1 cellular context compared by ENCODE assay signal in the genomic region with DNA sequence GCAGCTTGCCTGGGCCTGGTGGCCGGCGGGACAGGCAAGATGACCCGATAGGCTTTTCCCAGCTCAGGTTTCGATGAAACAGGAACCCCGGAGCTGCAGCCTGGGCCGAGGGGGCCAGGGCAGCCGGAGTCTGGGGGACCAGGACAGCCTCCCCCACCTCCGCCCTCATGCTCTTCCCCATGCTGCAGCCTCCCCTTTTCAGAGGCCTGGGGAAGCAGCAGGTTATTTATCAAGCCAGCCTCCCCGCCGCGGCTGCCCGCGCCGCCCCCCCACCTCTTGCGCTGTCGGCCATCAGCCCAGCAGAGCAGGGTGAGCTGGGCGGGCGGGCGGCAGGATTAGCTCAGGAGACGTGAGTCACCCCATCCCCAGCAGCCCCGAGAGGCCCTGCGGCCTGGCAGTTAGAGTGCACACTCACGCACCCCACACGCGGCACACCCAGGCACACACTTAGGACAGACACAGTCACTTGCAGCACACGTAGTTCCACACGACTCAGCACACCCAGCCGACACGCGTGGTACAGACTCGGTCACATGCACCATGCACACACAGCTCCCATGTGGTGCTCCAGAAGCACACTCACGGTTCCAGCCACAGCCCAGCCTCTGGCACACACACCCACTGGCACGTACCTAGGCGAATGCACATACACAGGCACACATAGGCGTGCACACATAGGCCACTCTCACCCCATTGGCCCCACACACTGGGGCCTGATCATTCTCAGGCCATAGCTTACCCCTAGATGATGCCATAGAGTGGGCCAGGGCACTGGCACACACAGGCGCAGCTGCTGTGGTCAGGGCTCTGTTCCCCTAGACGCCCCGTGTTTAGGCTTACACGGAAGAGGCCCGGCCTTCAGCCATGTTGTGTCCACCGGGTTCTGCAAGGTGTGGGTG.
TF ChIP-seq lines count a peak whose summit lies in the region.

No MANE protein-coding gene starts in this region.

TF ChIP-seq in K562, 482 proteins besides CTCF, POLR2A, EP300 and RAD21 (continued from another document and continues in another):
- TF ChIP-seq, protein P1, sequence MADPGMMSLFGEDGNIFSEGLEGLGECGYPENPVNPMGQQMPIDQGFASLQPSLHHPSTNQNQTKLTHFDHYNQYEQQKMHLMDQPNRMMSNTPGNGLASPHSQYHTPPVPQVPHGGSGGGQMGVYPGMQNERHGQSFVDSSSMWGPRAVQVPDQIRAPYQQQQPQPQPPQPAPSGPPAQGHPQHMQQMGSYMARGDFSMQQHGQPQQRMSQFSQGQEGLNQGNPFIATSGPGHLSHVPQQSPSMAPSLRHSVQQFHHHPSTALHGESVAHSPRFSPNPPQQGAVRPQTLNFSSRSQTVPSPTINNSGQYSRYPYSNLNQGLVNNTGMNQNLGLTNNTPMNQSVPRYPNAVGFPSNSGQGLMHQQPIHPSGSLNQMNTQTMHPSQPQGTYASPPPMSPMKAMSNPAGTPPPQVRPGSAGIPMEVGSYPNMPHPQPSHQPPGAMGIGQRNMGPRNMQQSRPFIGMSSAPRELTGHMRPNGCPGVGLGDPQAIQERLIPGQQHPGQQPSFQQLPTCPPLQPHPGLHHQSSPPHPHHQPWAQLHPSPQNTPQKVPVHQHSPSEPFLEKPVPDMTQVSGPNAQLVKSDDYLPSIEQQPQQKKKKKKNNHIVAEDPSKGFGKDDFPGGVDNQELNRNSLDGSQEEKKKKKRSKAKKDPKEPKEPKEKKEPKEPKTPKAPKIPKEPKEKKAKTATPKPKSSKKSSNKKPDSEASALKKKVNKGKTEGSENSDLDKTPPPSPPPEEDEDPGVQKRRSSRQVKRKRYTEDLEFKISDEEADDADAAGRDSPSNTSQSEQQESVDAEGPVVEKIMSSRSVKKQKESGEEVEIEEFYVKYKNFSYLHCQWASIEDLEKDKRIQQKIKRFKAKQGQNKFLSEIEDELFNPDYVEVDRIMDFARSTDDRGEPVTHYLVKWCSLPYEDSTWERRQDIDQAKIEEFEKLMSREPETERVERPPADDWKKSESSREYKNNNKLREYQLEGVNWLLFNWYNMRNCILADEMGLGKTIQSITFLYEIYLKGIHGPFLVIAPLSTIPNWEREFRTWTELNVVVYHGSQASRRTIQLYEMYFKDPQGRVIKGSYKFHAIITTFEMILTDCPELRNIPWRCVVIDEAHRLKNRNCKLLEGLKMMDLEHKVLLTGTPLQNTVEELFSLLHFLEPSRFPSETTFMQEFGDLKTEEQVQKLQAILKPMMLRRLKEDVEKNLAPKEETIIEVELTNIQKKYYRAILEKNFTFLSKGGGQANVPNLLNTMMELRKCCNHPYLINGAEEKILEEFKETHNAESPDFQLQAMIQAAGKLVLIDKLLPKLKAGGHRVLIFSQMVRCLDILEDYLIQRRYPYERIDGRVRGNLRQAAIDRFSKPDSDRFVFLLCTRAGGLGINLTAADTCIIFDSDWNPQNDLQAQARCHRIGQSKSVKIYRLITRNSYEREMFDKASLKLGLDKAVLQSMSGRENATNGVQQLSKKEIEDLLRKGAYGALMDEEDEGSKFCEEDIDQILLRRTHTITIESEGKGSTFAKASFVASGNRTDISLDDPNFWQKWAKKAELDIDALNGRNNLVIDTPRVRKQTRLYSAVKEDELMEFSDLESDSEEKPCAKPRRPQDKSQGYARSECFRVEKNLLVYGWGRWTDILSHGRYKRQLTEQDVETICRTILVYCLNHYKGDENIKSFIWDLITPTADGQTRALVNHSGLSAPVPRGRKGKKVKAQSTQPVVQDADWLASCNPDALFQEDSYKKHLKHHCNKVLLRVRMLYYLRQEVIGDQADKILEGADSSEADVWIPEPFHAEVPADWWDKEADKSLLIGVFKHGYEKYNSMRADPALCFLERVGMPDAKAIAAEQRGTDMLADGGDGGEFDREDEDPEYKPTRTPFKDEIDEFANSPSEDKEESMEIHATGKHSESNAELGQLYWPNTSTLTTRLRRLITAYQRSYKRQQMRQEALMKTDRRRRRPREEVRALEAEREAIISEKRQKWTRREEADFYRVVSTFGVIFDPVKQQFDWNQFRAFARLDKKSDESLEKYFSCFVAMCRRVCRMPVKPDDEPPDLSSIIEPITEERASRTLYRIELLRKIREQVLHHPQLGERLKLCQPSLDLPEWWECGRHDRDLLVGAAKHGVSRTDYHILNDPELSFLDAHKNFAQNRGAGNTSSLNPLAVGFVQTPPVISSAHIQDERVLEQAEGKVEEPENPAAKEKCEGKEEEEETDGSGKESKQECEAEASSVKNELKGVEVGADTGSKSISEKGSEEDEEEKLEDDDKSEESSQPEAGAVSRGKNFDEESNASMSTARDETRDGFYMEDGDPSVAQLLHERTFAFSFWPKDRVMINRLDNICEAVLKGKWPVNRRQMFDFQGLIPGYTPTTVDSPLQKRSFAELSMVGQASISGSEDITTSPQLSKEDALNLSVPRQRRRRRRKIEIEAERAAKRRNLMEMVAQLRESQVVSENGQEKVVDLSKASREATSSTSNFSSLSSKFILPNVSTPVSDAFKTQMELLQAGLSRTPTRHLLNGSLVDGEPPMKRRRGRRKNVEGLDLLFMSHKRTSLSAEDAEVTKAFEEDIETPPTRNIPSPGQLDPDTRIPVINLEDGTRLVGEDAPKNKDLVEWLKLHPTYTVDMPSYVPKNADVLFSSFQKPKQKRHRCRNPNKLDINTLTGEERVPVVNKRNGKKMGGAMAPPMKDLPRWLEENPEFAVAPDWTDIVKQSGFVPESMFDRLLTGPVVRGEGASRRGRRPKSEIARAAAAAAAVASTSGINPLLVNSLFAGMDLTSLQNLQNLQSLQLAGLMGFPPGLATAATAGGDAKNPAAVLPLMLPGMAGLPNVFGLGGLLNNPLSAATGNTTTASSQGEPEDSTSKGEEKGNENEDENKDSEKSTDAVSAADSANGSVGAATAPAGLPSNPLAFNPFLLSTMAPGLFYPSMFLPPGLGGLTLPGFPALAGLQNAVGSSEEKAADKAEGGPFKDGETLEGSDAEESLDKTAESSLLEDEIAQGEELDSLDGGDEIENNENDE (IDR thresholded peaks at IDR 0.05; ENCODE audit: low read depth, low read length), result no peak
- TF ChIP-seq TARDBP (IDR thresholded peaks at IDR 0.05) (0 out of 2 replicates have a peak, but pooled peaks have one; percentile 43), CBFA2T2 (conservative IDR thresholded peaks at IDR 0.05) (0 out of 2 replicates have a peak, but pooled peaks have one; percentile 3), ZNF584 (CRISPR knock-in tag; IDR thresholded peaks at IDR 0.05; ENCODE audit: low read depth) (peak; percentile 58; the same call in 1 of the 2 replicates), PML (IDR thresholded peaks at IDR 0.05; ENCODE audit: low read length) (no peak), ZBED1 (IDR thresholded peaks at IDR 0.05) (no peak; the same call in 1 of the 2 replicates), NFRKB (IDR thresholded peaks at IDR 0.05; ENCODE audit: low read depth) (peak; percentile 52; the same call in 1 of the 2 replicates), SNIP1 (IDR thresholded peaks at IDR 0.05; ENCODE audit: low read depth) (no peak), C11orf30 (IDR thresholded peaks at IDR 0.05; ENCODE audit: low read depth) (no peak; the same call in 1 of the 2 replicates), ARNT (IDR thresholded peaks at IDR 0.05) (no peak), RNF2 (IDR thresholded peaks at IDR 0.05) (peak; percentile 93), ZNF184 (CRISPR knock-in tag; IDR thresholded peaks at IDR 0.05) (no peak), SIN3A (IDR thresholded peaks at IDR 0.05; ENCODE audit: borderline replicate concordance in 2 of 2, control insufficient read depth in 1 of 2, low read depth in 2 of 2, low read length in 2 of 2) (0 out of 4 replicates have a peak, but pooled peaks of 1 of the 2 experiments have one; percentile 36), DDX20 (tag; IDR thresholded peaks at IDR 0.05; ENCODE audit: low read depth) (no peak), NCOA4 (IDR thresholded peaks at IDR 0.05; ENCODE audit: partially characterized antibody) (no peak), ZNF197 (CRISPR knock-in tag; IDR thresholded peaks at IDR 0.05; ENCODE audit: low read depth) (peak; percentile 73; the same call in 1 of the 2 replicates), ZNF23 (CRISPR knock-in tag; IDR thresholded peaks at IDR 0.05) (no peak), CSDE1 (IDR thresholded peaks at IDR 0.05) (no peak; a peak in 1 of 4 replicates), RBM14 (IDR thresholded peaks at IDR 0.05; ENCODE audit: borderline replicate concordance, insufficient read depth, low read depth, low read length) (0 out of 2 replicates have a peak, but pooled peaks have one; percentile 19), ZNF24 (IDR thresholded peaks at IDR 0.05) (peak; percentile 31; the same call in 1 of the 2 replicates), RB1 (IDR thresholded peaks at IDR 0.05; ENCODE audit: low read depth) (0 out of 2 replicates have a peak, but pooled peaks have one; percentile 60), RBM34 (IDR thresholded peaks at IDR 0.05; ENCODE audit: borderline replicate concordance, insufficient read depth, low read length) (no peak), HDAC2 (IDR thresholded peaks at IDR 0.05) (peak; percentile 80), ARHGAP35 (IDR thresholded peaks at IDR 0.05; ENCODE audit: partially characterized antibody) (no peak), ATF1 (CRISPR knock-in tag; IDR thresholded peaks at IDR 0.05) (no peak), ATF1 (tag; IDR thresholded peaks at IDR 0.05) (peak; percentile 63), NR2C2 (CRISPR knock-in tag; IDR thresholded peaks at IDR 0.05) (no peak), NR2C2 (tag; IDR thresholded peaks at IDR 0.05) (0 out of 2 replicates have a peak, but pooled peaks have one; percentile 44), U2AF1 (optimal IDR thresholded peaks at IDR 0.05; ENCODE audit: low read depth, low read length) (no peak), MTA1 (IDR thresholded peaks at IDR 0.05; ENCODE audit: borderline replicate concordance) (peak; percentile 65; the same call in 1 of the 2 replicates), ZNF133 (CRISPR knock-in tag; IDR thresholded peaks at IDR 0.05) (no peak), ZSCAN29 (IDR thresholded peaks at IDR 0.05) (no peak)
- TF ChIP-seq, protein P2, sequence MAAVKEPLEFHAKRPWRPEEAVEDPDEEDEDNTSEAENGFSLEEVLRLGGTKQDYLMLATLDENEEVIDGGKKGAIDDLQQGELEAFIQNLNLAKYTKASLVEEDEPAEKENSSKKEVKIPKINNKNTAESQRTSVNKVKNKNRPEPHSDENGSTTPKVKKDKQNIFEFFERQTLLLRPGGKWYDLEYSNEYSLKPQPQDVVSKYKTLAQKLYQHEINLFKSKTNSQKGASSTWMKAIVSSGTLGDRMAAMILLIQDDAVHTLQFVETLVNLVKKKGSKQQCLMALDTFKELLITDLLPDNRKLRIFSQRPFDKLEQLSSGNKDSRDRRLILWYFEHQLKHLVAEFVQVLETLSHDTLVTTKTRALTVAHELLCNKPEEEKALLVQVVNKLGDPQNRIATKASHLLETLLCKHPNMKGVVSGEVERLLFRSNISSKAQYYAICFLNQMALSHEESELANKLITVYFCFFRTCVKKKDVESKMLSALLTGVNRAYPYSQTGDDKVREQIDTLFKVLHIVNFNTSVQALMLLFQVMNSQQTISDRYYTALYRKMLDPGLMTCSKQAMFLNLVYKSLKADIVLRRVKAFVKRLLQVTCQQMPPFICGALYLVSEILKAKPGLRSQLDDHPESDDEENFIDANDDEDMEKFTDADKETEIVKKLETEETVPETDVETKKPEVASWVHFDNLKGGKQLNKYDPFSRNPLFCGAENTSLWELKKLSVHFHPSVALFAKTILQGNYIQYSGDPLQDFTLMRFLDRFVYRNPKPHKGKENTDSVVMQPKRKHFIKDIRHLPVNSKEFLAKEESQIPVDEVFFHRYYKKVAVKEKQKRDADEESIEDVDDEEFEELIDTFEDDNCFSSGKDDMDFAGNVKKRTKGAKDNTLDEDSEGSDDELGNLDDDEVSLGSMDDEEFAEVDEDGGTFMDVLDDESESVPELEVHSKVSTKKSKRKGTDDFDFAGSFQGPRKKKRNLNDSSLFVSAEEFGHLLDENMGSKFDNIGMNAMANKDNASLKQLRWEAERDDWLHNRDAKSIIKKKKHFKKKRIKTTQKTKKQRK (IDR thresholded peaks at IDR 0.05; ENCODE audit: borderline replicate concordance, low read depth, low read length), result no peak
- TF ChIP-seq, protein P3, sequence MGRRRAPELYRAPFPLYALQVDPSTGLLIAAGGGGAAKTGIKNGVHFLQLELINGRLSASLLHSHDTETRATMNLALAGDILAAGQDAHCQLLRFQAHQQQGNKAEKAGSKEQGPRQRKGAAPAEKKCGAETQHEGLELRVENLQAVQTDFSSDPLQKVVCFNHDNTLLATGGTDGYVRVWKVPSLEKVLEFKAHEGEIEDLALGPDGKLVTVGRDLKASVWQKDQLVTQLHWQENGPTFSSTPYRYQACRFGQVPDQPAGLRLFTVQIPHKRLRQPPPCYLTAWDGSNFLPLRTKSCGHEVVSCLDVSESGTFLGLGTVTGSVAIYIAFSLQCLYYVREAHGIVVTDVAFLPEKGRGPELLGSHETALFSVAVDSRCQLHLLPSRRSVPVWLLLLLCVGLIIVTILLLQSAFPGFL (CRISPR knock-in tag; IDR thresholded peaks at IDR 0.05), result no peak
- TF ChIP-seq, protein P4, sequence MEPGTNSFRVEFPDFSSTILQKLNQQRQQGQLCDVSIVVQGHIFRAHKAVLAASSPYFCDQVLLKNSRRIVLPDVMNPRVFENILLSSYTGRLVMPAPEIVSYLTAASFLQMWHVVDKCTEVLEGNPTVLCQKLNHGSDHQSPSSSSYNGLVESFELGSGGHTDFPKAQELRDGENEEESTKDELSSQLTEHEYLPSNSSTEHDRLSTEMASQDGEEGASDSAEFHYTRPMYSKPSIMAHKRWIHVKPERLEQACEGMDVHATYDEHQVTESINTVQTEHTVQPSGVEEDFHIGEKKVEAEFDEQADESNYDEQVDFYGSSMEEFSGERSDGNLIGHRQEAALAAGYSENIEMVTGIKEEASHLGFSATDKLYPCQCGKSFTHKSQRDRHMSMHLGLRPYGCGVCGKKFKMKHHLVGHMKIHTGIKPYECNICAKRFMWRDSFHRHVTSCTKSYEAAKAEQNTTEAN (CRISPR knock-in tag; IDR thresholded peaks at IDR 0.05), result peak; percentile 98
- TF ChIP-seq, protein P5, sequence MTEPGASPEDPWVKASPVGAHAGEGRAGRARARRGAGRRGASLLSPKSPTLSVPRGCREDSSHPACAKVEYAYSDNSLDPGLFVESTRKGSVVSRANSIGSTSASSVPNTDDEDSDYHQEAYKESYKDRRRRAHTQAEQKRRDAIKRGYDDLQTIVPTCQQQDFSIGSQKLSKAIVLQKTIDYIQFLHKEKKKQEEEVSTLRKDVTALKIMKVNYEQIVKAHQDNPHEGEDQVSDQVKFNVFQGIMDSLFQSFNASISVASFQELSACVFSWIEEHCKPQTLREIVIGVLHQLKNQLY (CRISPR knock-in tag; conservative IDR thresholded peaks at IDR 0.05), result 0 out of 4 replicates have a peak, but pooled peaks of 1 of the 2 experiments have one; percentile 38
- TF ChIP-seq, protein P6, sequence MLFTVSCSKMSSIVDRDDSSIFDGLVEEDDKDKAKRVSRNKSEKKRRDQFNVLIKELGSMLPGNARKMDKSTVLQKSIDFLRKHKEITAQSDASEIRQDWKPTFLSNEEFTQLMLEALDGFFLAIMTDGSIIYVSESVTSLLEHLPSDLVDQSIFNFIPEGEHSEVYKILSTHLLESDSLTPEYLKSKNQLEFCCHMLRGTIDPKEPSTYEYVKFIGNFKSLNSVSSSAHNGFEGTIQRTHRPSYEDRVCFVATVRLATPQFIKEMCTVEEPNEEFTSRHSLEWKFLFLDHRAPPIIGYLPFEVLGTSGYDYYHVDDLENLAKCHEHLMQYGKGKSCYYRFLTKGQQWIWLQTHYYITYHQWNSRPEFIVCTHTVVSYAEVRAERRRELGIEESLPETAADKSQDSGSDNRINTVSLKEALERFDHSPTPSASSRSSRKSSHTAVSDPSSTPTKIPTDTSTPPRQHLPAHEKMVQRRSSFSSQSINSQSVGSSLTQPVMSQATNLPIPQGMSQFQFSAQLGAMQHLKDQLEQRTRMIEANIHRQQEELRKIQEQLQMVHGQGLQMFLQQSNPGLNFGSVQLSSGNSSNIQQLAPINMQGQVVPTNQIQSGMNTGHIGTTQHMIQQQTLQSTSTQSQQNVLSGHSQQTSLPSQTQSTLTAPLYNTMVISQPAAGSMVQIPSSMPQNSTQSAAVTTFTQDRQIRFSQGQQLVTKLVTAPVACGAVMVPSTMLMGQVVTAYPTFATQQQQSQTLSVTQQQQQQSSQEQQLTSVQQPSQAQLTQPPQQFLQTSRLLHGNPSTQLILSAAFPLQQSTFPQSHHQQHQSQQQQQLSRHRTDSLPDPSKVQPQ (CRISPR knock-in tag; IDR thresholded peaks at IDR 0.05; ENCODE audit: borderline replicate concordance), result no peak
